In the genomic region with DNA sequence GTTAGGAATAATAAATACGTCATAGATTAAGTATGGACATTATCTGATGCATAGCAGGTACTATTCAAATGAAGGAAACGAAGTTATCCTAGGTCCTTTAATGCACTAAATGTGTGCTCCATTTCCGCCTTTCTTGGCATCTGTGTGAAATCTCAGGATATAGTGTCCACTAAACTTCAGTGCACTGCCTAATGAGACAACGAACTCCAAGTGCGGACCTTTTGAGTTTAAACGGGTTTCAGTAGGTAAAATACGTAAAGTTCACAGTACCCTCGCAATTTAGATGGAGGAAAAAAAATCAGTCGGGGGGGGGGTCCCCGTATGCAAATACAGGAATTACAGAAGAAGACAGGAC, we compare ENCODE assay signal across 8 cellular contexts. TPM values are rescaled to one million over a fixed set of nuclear protein-coding genes. Genes with fewer than 3 reads are reported as not detected.
DNase-seq lines count a peak whose midpoint lies in the region; ATAC-seq and TF ChIP-seq lines count a peak whose summit lies in the region.

No MANE protein-coding gene starts in this region.

- peak overlapping the region; percentile 98 for H3K27ac Mint-ChIP-seq in activated naive CD8-positive, alpha-beta T cell treated with anti-CD3 and anti-CD28 coated beads, Interleukin-2, amount 50 U/mL, for 24 hours

- H3K4me2 ChIP-seq in DND-41 (ENCODE audit: insufficient read depth, low read length): peak overlapping the region; percentile 77

- no peaks in the 10 kb centered on the region for H4K20me1 ChIP-seq in DND-41 (ENCODE audit: insufficient read depth, low read length)

- peak overlapping the region; percentile 94 for H3K27ac ChIP-seq in DND-41 (ENCODE audit: low read length)
- no peak overlapping the region for H3K27ac ChIP-seq in iPS-18a (ENCODE audit: low read length)
- H3K27ac ChIP-seq in stomach: peak overlapping the region; percentile 96 to 100 (median 99)

- TF ChIP-seq POLR2A in stomach (IDR thresholded peaks at IDR 0.05): no peak

- TF ChIP-seq EP300 in stomach (IDR thresholded peaks at IDR 0.05): no peak

- H3K9ac ChIP-seq in DND-41 (ENCODE audit: low read depth, low read length): peak overlapping the region; percentile 78
- peak overlapping the region; percentile 76 for H3K9ac ChIP-seq in iPS-18a (ENCODE audit: low read length)

- H3K4me3 Mint-ChIP-seq in activated naive CD8-positive, alpha-beta T cell treated with anti-CD3 and anti-CD28 coated beads, Interleukin-2, amount 50 U/mL, for 24 hours: peak overlapping the region; percentile 99

- H3K4me1 Mint-ChIP-seq in activated naive CD8-positive, alpha-beta T cell treated with anti-CD3 and anti-CD28 coated beads, Interleukin-2, amount 50 U/mL, for 24 hours: peaks cover 22% of the 10 kb centered on the region

- TF ChIP-seq CTCF in DND-41 (IDR thresholded peaks at IDR 0.05; ENCODE audit: borderline replicate concordance, extremely low read depth, low read length, poor library complexity, severe bottlenecking): no peak
- TF ChIP-seq CTCF in stomach (IDR thresholded peaks at IDR 0.05): no peak

- H3K36me3 Mint-ChIP-seq in activated naive CD8-positive, alpha-beta T cell treated with anti-CD3 and anti-CD28 coated beads, Interleukin-2, amount 50 U/mL, for 24 hours (ENCODE audit: low read depth): peaks cover 38% of the 10 kb centered on the region

- H3K79me2 ChIP-seq in DND-41 (ENCODE audit: insufficient read depth, low read length): peaks cover 41% of the 10 kb centered on the region

- H3K4me3 ChIP-seq in DND-41 (ENCODE audit: low read depth in 1 of 2, low read length in 2 of 2) (peak overlapping the region; percentile 53 to 74), iPS-18a (ENCODE audit: low read length) (peak overlapping the region; percentile 95), stomach (peak overlapping the region; percentile 67 to 92 (median 70))

- H3K4me1 ChIP-seq in DND-41 (ENCODE audit: insufficient read depth, low read length) (peaks cover 34% of the 10 kb centered on the region), iPS-18a (ENCODE audit: control insufficient read depth, low read depth, low read length) (peaks cover 7% of the 10 kb centered on the region), stomach (peaks cover 6 to 33% (median 16%) of the 10 kb centered on the region in 4 donors)

- H3K36me3 ChIP-seq in DND-41 (ENCODE audit: insufficient read depth, low read length) (no peaks in the 10 kb centered on the region; the same call in 1 of the 2 replicates), iPS-18a (ENCODE audit: control insufficient read depth, low read depth, low read length) (no peaks in the 10 kb centered on the region), stomach (no peaks in the 10 kb centered on the region)

- ATAC-seq in DND-41 (ENCODE audit: insufficient read depth, low read depth) (peak; percentile 2; the same call in 2 of the 3 replicates), HG02588 (IDR thresholded peaks at IDR 0.05; ENCODE audit: unreplicated experiment) (peak; percentile 2)
- no peak for ATAC-seq in activated naive CD8-positive, alpha-beta T cell treated with anti-CD3 and anti-CD28 coated beads, Interleukin-2, amount 50 U/mL, for 24 hours

- intact Hi-C loops in stomach (cut with DNase I; ENCODE audit: low total_unique reads): no loop called here

- DNase-seq in DND-41: no peak
- no peak for DNase-seq in activated naive CD8-positive, alpha-beta T cell treated with anti-CD3 and anti-CD28 coated beads, Interleukin-2, amount 50 U/mL, for 24 hours
- DNase-seq in stomach: no peak
- DNase-seq in NCI-H2029 treated with DMSO at 0.1 percent for 48 hours (lab: John Stamatoyannopoulos, UW): no peak
- no peak for DNase-seq in NCI-H526 treated with DMSO at 0.1 percent for 48 hours (lab: John Stamatoyannopoulos, UW)
- DNase-seq in glomerular visceral epithelial cell (ENCODE audit: extremely low spot score): no peak

- no peaks in the 10 kb centered on the region for H3K27me3 ChIP-seq in DND-41 (ENCODE audit: insufficient read depth, low read length, poor library complexity)
- H3K27me3 ChIP-seq in iPS-18a (ENCODE audit: control insufficient read depth, insufficient read depth, low read length): peaks cover 16% of the 10 kb centered on the region
- H3K27me3 ChIP-seq in stomach: no peaks in the 10 kb centered on the region

- H3K9me3 ChIP-seq in DND-41 (ENCODE audit: insufficient read depth, low read length, severe bottlenecking) (no peaks in the 10 kb centered on the region), iPS-18a (ENCODE audit: control insufficient read depth, low read depth, low read length) (no peaks in the 10 kb centered on the region), stomach (no peaks in the 10 kb centered on the region)

- H3K27me3 Mint-ChIP-seq in activated naive CD8-positive, alpha-beta T cell treated with anti-CD3 and anti-CD28 coated beads, Interleukin-2, amount 50 U/mL, for 24 hours: no peaks in the 10 kb centered on the region

- peak overlapping the region; percentile 95 for H2AFZ ChIP-seq in DND-41 (ENCODE audit: low read depth, low read length)

- 1 to 3% (median 2%) methylated on average over 10 of the region's 10 CpGs for WGBS in stomach, 5 donors

- H3K9me3 Mint-ChIP-seq in activated naive CD8-positive, alpha-beta T cell treated with anti-CD3 and anti-CD28 coated beads, Interleukin-2, amount 50 U/mL, for 24 hours: no peaks in the 10 kb centered on the region

RNA-seq across cellular contexts. Expression of gene REL, which starts 0.8 kb away (rescaled TPM):
- total RNA-seq in stomach: 10 to 100 TPM in 2 of 5 donors, 1 to 10 TPM in 3; 2.9 to 74.1 (median 8.7) TPM
- polyA plus RNA-seq in stomach: 1 to 10 TPM in 2 of 3 donors, under 1 TPM in 1; 0.60 to 2.0 (median 1.9) TPM
